ENCODE assay signal across 8 cellular contexts in the genomic region with DNA sequence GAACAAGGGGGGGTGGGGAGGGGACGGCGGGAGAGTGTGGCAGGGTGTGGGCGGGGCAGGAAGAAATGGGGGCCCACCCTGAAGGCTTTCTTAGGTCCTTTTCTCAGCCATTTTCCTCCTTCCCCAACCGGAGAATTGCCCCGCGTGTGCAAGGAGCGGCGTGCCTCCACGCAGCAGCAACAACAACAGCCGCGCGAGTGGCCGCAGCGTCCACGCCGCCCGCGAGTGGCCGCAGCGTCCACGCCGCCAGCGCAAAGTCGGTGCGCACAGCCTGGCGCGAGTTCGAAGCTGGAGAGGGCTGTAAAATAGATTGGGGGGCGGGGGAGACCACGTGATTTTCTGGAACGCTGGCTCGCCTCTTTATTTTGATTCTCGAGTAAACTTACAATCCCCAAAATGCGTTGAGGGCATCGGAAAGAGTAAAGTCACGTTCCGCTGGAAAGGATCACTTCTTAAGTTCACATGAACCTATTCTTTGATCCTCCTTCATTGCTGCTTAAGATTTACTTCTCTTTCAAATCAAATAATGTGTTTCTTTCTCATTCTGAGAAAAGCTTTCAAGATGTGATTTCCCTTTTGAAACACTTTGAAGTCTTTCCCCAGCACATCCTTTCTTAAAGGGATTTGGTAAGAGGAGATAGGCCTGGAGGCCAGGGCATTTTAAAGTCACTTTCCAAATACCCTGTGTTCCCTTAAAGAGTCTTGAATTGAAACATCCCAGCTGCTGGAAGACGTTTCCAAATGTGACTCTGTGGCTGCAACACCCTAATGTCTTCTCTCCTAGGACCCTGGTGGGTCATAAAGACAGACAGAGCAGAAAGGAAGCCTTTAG.
DNase-seq lines count a peak whose midpoint lies in the region; ATAC-seq, FAIRE-seq and TF ChIP-seq lines count a peak whose summit lies in the region.

No MANE protein-coding gene starts in this region.

- peak; percentile 26 for ATAC-seq in SK-N-SH treated with all-trans-retinoic acid at 6 μM for 48 hours

- no peaks in the 10 kb centered on the region for H3K9me3 ChIP-seq in suprapubic skin

- 3% methylated on average over 38 of the region's 38 CpGs for WGBS in suprapubic skin

- H3K4me3 ChIP-seq in GM06990 (replicated peaks; ENCODE audit: low read depth, low read length) (peak overlapping the region; percentile 59), dorsolateral prefrontal cortex (peak overlapping the region in 58 of 59 donors; percentile 16 to 69 (median 52)), suprapubic skin (peak overlapping the region; percentile 47)

- peak; percentile 56 for DNase-seq in GM06990 (ENCODE audit: extremely low read depth, insufficient read length)
- DNase-seq in dorsolateral prefrontal cortex: no peak
- peak; percentile 19 for DNase-seq in myocyte (ENCODE audit: low read depth)
- DNase-seq in suprapubic skin (ENCODE audit: low spot score in 2 of 2): no peak
- DNase-seq in D721Med (ENCODE audit: insufficient read length, low spot score): no peak
- no peak for DNase-seq in NCI-H1436 (lab: John Stamatoyannopoulos, UW)
- DNase-seq in HuH-7 (ENCODE audit: low spot score): no peak

- TF ChIP-seq POLR2A in suprapubic skin (IDR thresholded peaks at IDR 0.05): no peak

- no peaks in the 10 kb centered on the region for H3K36me3 ChIP-seq in GM06990 (ENCODE audit: control insufficient read depth, insufficient read depth, low read length)
- H3K36me3 ChIP-seq in suprapubic skin: no peaks in the 10 kb centered on the region

- H3K27ac ChIP-seq in dorsolateral prefrontal cortex (peak overlapping the region in 28 of 59 donors; percentile 1 to 76 (median 34)), suprapubic skin (peak overlapping the region; percentile 73)

- TF ChIP-seq CTCF in GM06990 (IDR thresholded peaks at IDR 0.05; ENCODE audit: insufficient read depth, low read length, poor library complexity, severe bottlenecking) (no peak), dorsolateral prefrontal cortex (IDR thresholded peaks at IDR 0.05 in 54 of 56, conservative IDR thresholded peaks at IDR 0.05 in 2 of 56; ENCODE audit: low read depth in 1 of 56, partially characterized antibody in 56 of 56) (no peak), suprapubic skin (IDR thresholded peaks at IDR 0.05) (no peak), D721Med (IDR thresholded peaks at IDR 0.05; ENCODE audit: insufficient read depth, missing control alignments) (no peak)

- no peak for FAIRE-seq in D721Med (lab: Jason Lieb, UNC)

- intact Hi-C loops in dorsolateral prefrontal cortex (cut with DNase I): no loop called here

- TF ChIP-seq EP300 in suprapubic skin (IDR thresholded peaks at IDR 0.05): no peak

- peaks cover 48% of the 10 kb centered on the region for H3K4me1 ChIP-seq in suprapubic skin

- H3K27me3 ChIP-seq in GM06990 (replicated peaks; ENCODE audit: control insufficient read depth, insufficient read depth, low read length) (no peaks in the 10 kb centered on the region), dorsolateral prefrontal cortex (peaks cover 0 to 3% (median 0%) of the 10 kb centered on the region in 45 donors), suprapubic skin (no peaks in the 10 kb centered on the region)

TF ChIP-seq in SK-N-SH treated with all-trans-retinoic acid at 6 μM for 48 hours, 23 proteins besides CTCF, POLR2A, EP300 and RAD21:
- TF ChIP-seq ZNF8 (CRISPR knock-in tag; IDR thresholded peaks at IDR 0.05) (no peak), ISL1 (CRISPR knock-in tag; IDR thresholded peaks at IDR 0.05) (no peak), RARB (CRISPR knock-in tag; IDR thresholded peaks at IDR 0.05) (no peak), ZFP3 (CRISPR knock-in tag; IDR thresholded peaks at IDR 0.05) (no peak), OSR1 (CRISPR knock-in tag; IDR thresholded peaks at IDR 0.05) (no peak), PPARA (CRISPR knock-in tag; IDR thresholded peaks at IDR 0.05; ENCODE audit: borderline replicate concordance) (no peak), ESRRG (CRISPR knock-in tag; IDR thresholded peaks at IDR 0.05) (no peak), ARNTL (CRISPR knock-in tag; IDR thresholded peaks at IDR 0.05; ENCODE audit: borderline replicate concordance, low read depth) (no peak), ZNF565 (CRISPR knock-in tag; conservative IDR thresholded peaks at IDR 0.05; ENCODE audit: low read depth) (no peak), ZC3H10 (CRISPR knock-in tag; IDR thresholded peaks at IDR 0.05) (no peak), SNAI2 (CRISPR knock-in tag; IDR thresholded peaks at IDR 0.05) (no peak)
- TF ChIP-seq, protein P1, sequence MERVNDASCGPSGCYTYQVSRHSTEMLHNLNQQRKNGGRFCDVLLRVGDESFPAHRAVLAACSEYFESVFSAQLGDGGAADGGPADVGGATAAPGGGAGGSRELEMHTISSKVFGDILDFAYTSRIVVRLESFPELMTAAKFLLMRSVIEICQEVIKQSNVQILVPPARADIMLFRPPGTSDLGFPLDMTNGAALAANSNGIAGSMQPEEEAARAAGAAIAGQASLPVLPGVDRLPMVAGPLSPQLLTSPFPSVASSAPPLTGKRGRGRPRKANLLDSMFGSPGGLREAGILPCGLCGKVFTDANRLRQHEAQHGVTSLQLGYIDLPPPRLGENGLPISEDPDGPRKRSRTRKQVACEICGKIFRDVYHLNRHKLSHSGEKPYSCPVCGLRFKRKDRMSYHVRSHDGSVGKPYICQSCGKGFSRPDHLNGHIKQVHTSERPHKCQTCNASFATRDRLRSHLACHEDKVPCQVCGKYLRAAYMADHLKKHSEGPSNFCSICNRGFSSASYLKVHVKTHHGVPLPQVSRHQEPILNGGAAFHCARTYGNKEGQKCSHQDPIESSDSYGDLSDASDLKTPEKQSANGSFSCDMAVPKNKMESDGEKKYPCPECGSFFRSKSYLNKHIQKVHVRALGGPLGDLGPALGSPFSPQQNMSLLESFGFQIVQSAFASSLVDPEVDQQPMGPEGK (CRISPR knock-in tag; IDR thresholded peaks at IDR 0.05; ENCODE audit: borderline replicate concordance): no peak
- TF ChIP-seq, protein P2, sequence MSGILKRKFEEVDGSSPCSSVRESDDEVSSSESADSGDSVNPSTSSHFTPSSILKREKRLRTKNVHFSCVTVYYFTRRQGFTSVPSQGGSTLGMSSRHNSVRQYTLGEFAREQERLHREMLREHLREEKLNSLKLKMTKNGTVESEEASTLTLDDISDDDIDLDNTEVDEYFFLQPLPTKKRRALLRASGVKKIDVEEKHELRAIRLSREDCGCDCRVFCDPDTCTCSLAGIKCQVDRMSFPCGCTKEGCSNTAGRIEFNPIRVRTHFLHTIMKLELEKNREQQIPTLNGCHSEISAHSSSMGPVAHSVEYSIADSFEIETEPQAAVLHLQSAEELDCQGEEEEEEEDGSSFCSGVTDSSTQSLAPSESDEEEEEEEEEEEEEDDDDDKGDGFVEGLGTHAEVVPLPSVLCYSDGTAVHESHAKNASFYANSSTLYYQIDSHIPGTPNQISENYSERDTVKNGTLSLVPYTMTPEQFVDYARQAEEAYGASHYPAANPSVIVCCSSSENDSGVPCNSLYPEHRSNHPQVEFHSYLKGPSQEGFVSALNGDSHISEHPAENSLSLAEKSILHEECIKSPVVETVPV (CRISPR knock-in tag; IDR thresholded peaks at IDR 0.05): no peak
- TF ChIP-seq, protein P3, sequence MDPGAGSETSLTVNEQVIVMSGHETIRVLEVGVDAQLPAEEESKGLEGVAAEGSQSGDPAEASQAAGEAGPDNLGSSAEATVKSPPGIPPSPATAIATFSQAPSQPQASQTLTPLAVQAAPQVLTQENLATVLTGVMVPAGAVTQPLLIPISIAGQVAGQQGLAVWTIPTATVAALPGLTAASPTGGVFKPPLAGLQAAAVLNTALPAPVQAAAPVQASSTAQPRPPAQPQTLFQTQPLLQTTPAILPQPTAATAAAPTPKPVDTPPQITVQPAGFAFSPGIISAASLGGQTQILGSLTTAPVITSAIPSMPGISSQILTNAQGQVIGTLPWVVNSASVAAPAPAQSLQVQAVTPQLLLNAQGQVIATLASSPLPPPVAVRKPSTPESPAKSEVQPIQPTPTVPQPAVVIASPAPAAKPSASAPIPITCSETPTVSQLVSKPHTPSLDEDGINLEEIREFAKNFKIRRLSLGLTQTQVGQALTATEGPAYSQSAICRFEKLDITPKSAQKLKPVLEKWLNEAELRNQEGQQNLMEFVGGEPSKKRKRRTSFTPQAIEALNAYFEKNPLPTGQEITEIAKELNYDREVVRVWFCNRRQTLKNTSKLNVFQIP (CRISPR knock-in tag; IDR thresholded peaks at IDR 0.05; ENCODE audit: borderline replicate concordance, low read depth): no peak
- TF ChIP-seq, protein P4, sequence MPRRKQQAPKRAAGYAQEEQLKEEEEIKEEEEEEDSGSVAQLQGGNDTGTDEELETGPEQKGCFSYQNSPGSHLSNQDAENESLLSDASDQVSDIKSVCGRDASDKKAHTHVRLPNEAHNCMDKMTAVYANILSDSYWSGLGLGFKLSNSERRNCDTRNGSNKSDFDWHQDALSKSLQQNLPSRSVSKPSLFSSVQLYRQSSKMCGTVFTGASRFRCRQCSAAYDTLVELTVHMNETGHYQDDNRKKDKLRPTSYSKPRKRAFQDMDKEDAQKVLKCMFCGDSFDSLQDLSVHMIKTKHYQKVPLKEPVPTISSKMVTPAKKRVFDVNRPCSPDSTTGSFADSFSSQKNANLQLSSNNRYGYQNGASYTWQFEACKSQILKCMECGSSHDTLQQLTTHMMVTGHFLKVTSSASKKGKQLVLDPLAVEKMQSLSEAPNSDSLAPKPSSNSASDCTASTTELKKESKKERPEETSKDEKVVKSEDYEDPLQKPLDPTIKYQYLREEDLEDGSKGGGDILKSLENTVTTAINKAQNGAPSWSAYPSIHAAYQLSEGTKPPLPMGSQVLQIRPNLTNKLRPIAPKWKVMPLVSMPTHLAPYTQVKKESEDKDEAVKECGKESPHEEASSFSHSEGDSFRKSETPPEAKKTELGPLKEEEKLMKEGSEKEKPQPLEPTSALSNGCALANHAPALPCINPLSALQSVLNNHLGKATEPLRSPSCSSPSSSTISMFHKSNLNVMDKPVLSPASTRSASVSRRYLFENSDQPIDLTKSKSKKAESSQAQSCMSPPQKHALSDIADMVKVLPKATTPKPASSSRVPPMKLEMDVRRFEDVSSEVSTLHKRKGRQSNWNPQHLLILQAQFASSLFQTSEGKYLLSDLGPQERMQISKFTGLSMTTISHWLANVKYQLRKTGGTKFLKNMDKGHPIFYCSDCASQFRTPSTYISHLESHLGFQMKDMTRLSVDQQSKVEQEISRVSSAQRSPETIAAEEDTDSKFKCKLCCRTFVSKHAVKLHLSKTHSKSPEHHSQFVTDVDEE (CRISPR knock-in tag; IDR thresholded peaks at IDR 0.05): no peak

Comparison
In these comparisons a context has a peak if more than half of its experiments do, and no peak if none do; other contexts are left out.
1. DNase-seq: peak in GM06990 (single experiment) and myocyte (single experiment); none in dorsolateral prefrontal cortex (0 of 10), suprapubic skin (0 of 2), D721Med (single experiment), NCI-H1436 (single experiment) and HuH-7 (single experiment).
2. Peak in every context shown above with its lines, with median percentiles within 50 percentile points of each other: H3K4me3 ChIP-seq.